Comparison of ENCODE assay signal across 8 cellular contexts in the genomic region with DNA sequence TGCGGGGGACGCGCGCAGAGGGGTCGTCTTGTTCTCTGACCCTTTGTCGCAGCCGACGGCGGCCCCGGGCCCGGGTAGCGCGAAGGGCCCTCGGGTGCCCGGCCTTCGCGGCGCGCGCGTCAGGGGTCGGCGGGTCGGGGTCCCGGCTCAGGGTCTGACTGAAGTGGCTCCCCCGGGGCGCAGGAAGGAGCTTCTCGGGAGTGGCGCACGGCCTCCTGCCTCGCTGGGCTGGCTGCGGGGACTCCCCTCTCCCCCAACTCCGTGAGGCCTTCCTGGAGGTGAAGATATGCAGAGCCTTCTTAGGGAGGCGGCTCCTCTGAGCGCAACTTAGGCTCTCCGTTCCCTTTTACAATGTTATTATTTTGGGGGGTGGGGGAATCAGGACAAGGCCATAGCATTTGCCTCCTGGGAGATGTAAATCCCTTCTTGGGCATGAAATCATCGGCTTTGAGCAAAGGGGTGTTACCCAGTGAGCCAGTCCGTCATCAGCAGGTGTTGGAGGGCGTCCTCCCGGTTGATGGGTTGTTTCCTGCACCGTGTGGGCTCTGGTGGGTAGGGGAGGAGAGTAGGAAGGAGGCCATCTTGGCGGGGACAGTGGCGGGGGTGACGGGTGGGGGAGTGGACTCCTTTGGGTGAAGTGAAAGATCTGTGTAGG. TPM values are rescaled to one million over a fixed set of nuclear protein-coding genes. Genes with fewer than 3 reads are reported as not detected.
DNase-seq lines count a peak whose midpoint lies in the region; ATAC-seq and TF ChIP-seq lines count a peak whose summit lies in the region.

No MANE protein-coding gene starts in this region.

- H3K36me3 ChIP-seq in SU-DHL-6 (ENCODE audit: low read length) (no peaks in the 10 kb centered on the region), adipocyte (ENCODE audit: control insufficient read depth, insufficient read depth, low read length, severe bottlenecking) (no peaks in the 10 kb centered on the region)

- H3K9ac ChIP-seq in SU-DHL-6 (ENCODE audit: low read length) = peak overlapping the region; percentile 85
- peak overlapping the region; percentile 94 for H3K9ac ChIP-seq in adipocyte (ENCODE audit: low read length)

- DNase-seq in ELR (ENCODE audit: low read depth) = peak; percentile 68
- peak; percentile 19 for DNase-seq in H4 (ENCODE audit: low spot score)
- DNase-seq in LHCN-M2 (ENCODE audit: low read depth) = peak; percentile 62
- peak; percentile 62 for DNase-seq in adipocyte (ENCODE audit: low read depth)
- DNase-seq in left ventricle myocardium superior = peak; percentile 57
- DNase-seq in renal cortical epithelial cell (ENCODE audit: low read depth) = peak; percentile 48
- DNase-seq in MV-4-11 (lab: John Stamatoyannopoulos, UW) = no peak

- H3K4me3 ChIP-seq in SU-DHL-6 (ENCODE audit: insufficient read depth, low read length, poor library complexity, severe bottlenecking) (peak overlapping the region; percentile 90), adipocyte (ENCODE audit: low read length) (peak overlapping the region; percentile 87)

- no peaks in the 10 kb centered on the region for H4K20me1 ChIP-seq in SU-DHL-6 (ENCODE audit: low read depth, low read length)

- H3F3A ChIP-seq in SU-DHL-6 (ENCODE audit: insufficient read depth) = 0 out of 2 replicates have a peak, but pooled peaks cover 5% of the 10 kb centered on the region

- no peaks in the 10 kb centered on the region for H3K9me2 ChIP-seq in SU-DHL-6 (replicated peaks; ENCODE audit: insufficient read depth, low read length)

- H3K79me2 ChIP-seq in SU-DHL-6 (ENCODE audit: insufficient read depth, low read length) = peaks cover 50% of the 10 kb centered on the region

- peak overlapping the region; percentile 72 for H2AFZ ChIP-seq in SU-DHL-6 (ENCODE audit: low read depth, low read length, severe bottlenecking)

- TF ChIP-seq CTCF in SU-DHL-6 (IDR thresholded peaks at IDR 0.05; ENCODE audit: insufficient read depth, low read length, poor library complexity, severe bottlenecking) = no peak

- peak; percentile 31 for ATAC-seq in left ventricle myocardium superior

- peak overlapping the region; percentile 75 for H3K4me2 ChIP-seq in SU-DHL-6 (ENCODE audit: low read depth, low read length, poor library complexity, severe bottlenecking)

- no peaks in the 10 kb centered on the region for H3K9me3 ChIP-seq in SU-DHL-6 (ENCODE audit: insufficient read depth, low read length)
- no peaks in the 10 kb centered on the region for H3K9me3 ChIP-seq in adipocyte (ENCODE audit: control insufficient read depth, low read length)

- H3K4me1 ChIP-seq in adipocyte (ENCODE audit: control insufficient read depth, insufficient read depth, low read length) = peaks cover 27% of the 10 kb centered on the region

- H3K27ac ChIP-seq in SU-DHL-6 (ENCODE audit: low read depth, low read length) = peak overlapping the region; percentile 82

- intact Hi-C loops in left ventricle myocardium superior (cut with micrococcal nuclease) = loop anchor here (5.0 kb wide), 1 partner anchor 65 kb away; no protein-coding TSS in a partner anchor

- H3K27me3 ChIP-seq in SU-DHL-6 (ENCODE audit: low read length) (no peaks in the 10 kb centered on the region), adipocyte (replicated peaks; ENCODE audit: control insufficient read depth, insufficient read depth, low read length) (no peaks in the 10 kb centered on the region)

RNA-seq across cellular contexts. Expression of a gene that starts 0.5 kb away (rescaled TPM):
- 22.2 and 22.6 TPM in 2 replicates for total RNA-seq in H4 (2014; rRNA removed; shearing (Covaris generic))
- 17.5 and 19.7 TPM in 2 replicates for total RNA-seq in LHCN-M2 (2014; rRNA removed)
- polyA plus RNA-seq in LHCN-M2 (2012) = 14.1 TPM
- total RNA-seq in left ventricle myocardium superior = 68.9 TPM
- total RNA-seq in renal cortical epithelial cell = 56.1 and 67.9 TPM in 2 replicates

RNA-seq across cellular contexts. Expression of a gene that starts 7.6 kb away (rescaled TPM):
- 510 and 571 TPM in 2 replicates for total RNA-seq in H4 (2014; rRNA removed; shearing (Covaris generic))
- total RNA-seq in LHCN-M2 (2014; rRNA removed) = 395 and 397 TPM in 2 replicates
- 143 TPM for polyA plus RNA-seq in LHCN-M2 (2012)
- total RNA-seq in left ventricle myocardium superior = 32.6 TPM
- 126 and 172 TPM in 2 replicates for total RNA-seq in renal cortical epithelial cell

RNA-seq across cellular contexts. Expression of a gene that starts 14.5 kb away (rescaled TPM):
- 149 and 196 TPM in 2 replicates for total RNA-seq in H4 (2014; rRNA removed; shearing (Covaris generic))
- total RNA-seq in LHCN-M2 (2014; rRNA removed) (111 and 137 TPM in 2 replicates), left ventricle myocardium superior (88.3 TPM), renal cortical epithelial cell (58.3 and 83.0 TPM in 2 replicates)
- 100 TPM for polyA plus RNA-seq in LHCN-M2 (2012)
